In genomic region chr1:24045766-24046165, GRCh38 we compare ENCODE assay signal across 17 cellular contexts.
DNase-seq lines count a peak whose midpoint lies in the region; ATAC-seq and TF ChIP-seq lines count a peak whose summit lies in the region.
"Had no signal": no experiment of that assay in that cellular context is flagged by ENCODE, and none has a peak within 500 bp of the region (broad histone marks: within the 10 kb centered on the region; RNA-seq: fewer than 3 reads in every experiment).

No MANE protein-coding gene starts in this region.

- no peak overlapping the region for H3K4me3 ChIP-seq in breast epithelium
- H3K4me3 ChIP-seq in mucosa of descending colon, result no peak overlapping the region
- H3K4me3 ChIP-seq in transverse colon, result no peak overlapping the region
- H3K4me3 ChIP-seq: dorsolateral prefrontal cortex, gastrocnemius medialis, skin epidermis had no signal

- H3K27me3 ChIP-seq in breast epithelium (no peaks in the 10 kb centered on the region), transverse colon (no peaks in the 10 kb centered on the region)
- H3K27me3 ChIP-seq: dorsolateral prefrontal cortex, gastrocnemius medialis had no signal

- in situ Hi-C loops in transverse colon (cut with MboI; ENCODE audit: low pct_ligation_motif_present in 1 of 4, low pct_unique_long_range_greater_than_20kb in 1 of 4, low sequenced_read_pairs in 3 of 4), result no loop called here

- ATAC-seq in mucosa of descending colon (peak; percentile 23), GM21515 (IDR thresholded peaks at IDR 0.05; ENCODE audit: unreplicated experiment) (no peak)

- H3K4me1 ChIP-seq in breast epithelium, result no peaks in the 10 kb centered on the region
- H3K4me1 ChIP-seq in mucosa of descending colon (ENCODE audit: low read depth), result no peaks in the 10 kb centered on the region
- peaks cover 0 to 16% (median 8%) of the 10 kb centered on the region in 4 donors for H3K4me1 ChIP-seq in transverse colon

- TF ChIP-seq CTCF in breast epithelium (IDR thresholded peaks at IDR 0.05) (no peak), mucosa of descending colon (IDR thresholded peaks at IDR 0.05) (no peak), transverse colon (IDR thresholded peaks at IDR 0.05) (no peak)

- no peaks in the 10 kb centered on the region for H3K36me3 ChIP-seq in breast epithelium
- no peaks in the 10 kb centered on the region for H3K36me3 ChIP-seq in mucosa of descending colon (ENCODE audit: low read depth)
- H3K36me3 ChIP-seq in transverse colon, result no peaks in the 10 kb centered on the region
- H3K36me3 ChIP-seq: gastrocnemius medialis had no signal

- H3K27ac ChIP-seq in breast epithelium (peak overlapping the region; percentile 4 to 60), transverse colon (peak overlapping the region; percentile 34 to 74 (median 61))
- H3K27ac ChIP-seq: 22Rv1 had no signal

- intact Hi-C loops in breast epithelium (cut with DNase I; ENCODE audit: low total_unique reads), result no loop called here
- intact Hi-C loops in mucosa of descending colon (cut with DNase I, micrococcal nuclease), result no loop called here
- intact Hi-C loops in transverse colon (cut with DNase I; ENCODE audit: low total_unique reads), result no loop called here

- TF ChIP-seq EP300 in transverse colon (IDR thresholded peaks at IDR 0.05; ENCODE audit: low read depth), result no peak

- WGBS in transverse colon (ENCODE audit: low coverage in 1 of 2), 2 donors, result 16 to 29% methylated on average over 2 of the region's 2 CpGs

- H3K9me3 ChIP-seq in breast epithelium (no peaks in the 10 kb centered on the region), mucosa of descending colon (no peaks in the 10 kb centered on the region), transverse colon (no peaks in the 10 kb centered on the region)
- H3K9me3 ChIP-seq: Caco-2, gastrocnemius medialis had no signal

- DNase-seq in DMS 273 (lab: John Stamatoyannopoulos, UW; ENCODE audit: unreplicated experiment), result peak; percentile 44
- no peak for DNase-seq in DMS 273 treated with DMSO at 0.1 percent for 48 hours (lab: John Stamatoyannopoulos, UW)
- DNase-seq in breast epithelium (ENCODE audit: low spot score in 2 of 2), result no peak
- DNase-seq in mucosa of descending colon, result no peak
- DNase-seq in transverse colon, result no peak
- no peak for DNase-seq in effector CD4-positive, alpha-beta T cell
- DNase-seq in globus pallidus (ENCODE audit: low spot score), result no peak
- DNase-seq: activated CD4-positive, alpha-beta T cell treated with anti-CD3 and anti-CD28 coated beads, Interleukin-2, amount 10 ng/mL, durations not matched to agents 24 days and 14 days; activated T-cell treated with anti-CD3 and anti-CD28 coated beads, Interleukin-2, amount 50 U/mL, for 48 hours; Caco-2; gastrocnemius medialis; naive B cell; NCI-H2227 treated with DMSO at 0.1 percent for 48 hours had no signal

- TF ChIP-seq POLR2A in breast epithelium (IDR thresholded peaks at IDR 0.05) (no peak), transverse colon (IDR thresholded peaks at IDR 0.05) (no peak)
